9 cellular contexts compared by ENCODE assay signal in genomic region chr5:177325868-177326381, GRCh38. TPM values are rescaled to one million over a fixed set of nuclear protein-coding genes. Genes with fewer than 3 reads are reported as not detected.
DNase-seq lines count a peak whose midpoint lies in the region; ATAC-seq, FAIRE-seq and TF ChIP-seq lines count a peak whose summit lies in the region.
"Had no signal": no experiment of that assay in that cellular context is flagged by ENCODE, and none has a peak within 500 bp of the region (broad histone marks: within the 10 kb centered on the region; RNA-seq: fewer than 3 reads in every experiment).

No MANE protein-coding gene starts in this region.

- H3K9ac ChIP-seq in HUES6 (ENCODE audit: low read length): peak overlapping the region; percentile 81

- H3K4me3 ChIP-seq in HUES6 (ENCODE audit: low read depth, low read length) (peak overlapping the region; percentile 22; the same call in 1 of the 2 replicates), epithelial cell of proximal tubule (ENCODE audit: low read depth, low read length) (no peak overlapping the region), pancreas (no peak overlapping the region), brain microvascular endothelial cell (ENCODE audit: low read depth, low read length) (no peak overlapping the region)

- H3K36me3 ChIP-seq in HUES6 (ENCODE audit: control insufficient read depth, insufficient read depth, low read length) (peaks cover 18% of the 10 kb centered on the region), pancreas (peaks cover 0 to 3% (median 0%) of the 10 kb centered on the region in 3 donors), brain microvascular endothelial cell (replicated peaks) (peaks cover 5% of the 10 kb centered on the region)

- H3K27ac ChIP-seq in HUES6 (ENCODE audit: low read depth, low read length) (peak overlapping the region; percentile 93), pancreas (peak overlapping the region in 3 of 4 donors; percentile 11 to 39 (median 28)), brain microvascular endothelial cell (no peak overlapping the region)

- DNase-seq in epithelial cell of proximal tubule (ENCODE audit: low read depth) (peak; percentile 68), pancreas (peak in 1 of 6 donors; percentile 30), occipital lobe (lab: John Stamatoyannopoulos, UW) (no peak), brain microvascular endothelial cell (no peak)
- DNase-seq: activated naive CD8-positive, alpha-beta T cell treated with anti-CD3 and anti-CD28 coated beads, Interleukin-2, amount 10 ng/mL, durations not matched to agents 7 days and 5 days; CD8-positive, alpha-beta memory T cell had no signal

- no peak for FAIRE-seq in pancreas (lab: Jason Lieb, UNC)
- FAIRE-seq: H54 had no signal

- intact Hi-C loops in pancreas (cut with DNase I): no loop called here

- H3K27me3 ChIP-seq in HUES6 (ENCODE audit: control insufficient read depth, insufficient read depth, low read length) (no peaks in the 10 kb centered on the region), pancreas (no peaks in the 10 kb centered on the region), brain microvascular endothelial cell (replicated peaks) (no peaks in the 10 kb centered on the region)

- ATAC-seq in pancreas: peak; percentile 54 to 64 (median 57)
- no peak for ATAC-seq in GM18858 (IDR thresholded peaks at IDR 0.05; ENCODE audit: unreplicated experiment)

- in situ Hi-C loops in brain microvascular endothelial cell (cut with HindIII; ENCODE audit: low pct_ligation_motif_present, low sequenced_read_pairs): no loop called here

- no peaks in the 10 kb centered on the region for H3K9me3 ChIP-seq in HUES6 (ENCODE audit: control insufficient read depth, insufficient read depth, low read depth, low read length)
- no peaks in the 10 kb centered on the region for H3K9me3 ChIP-seq in pancreas

- no peak for TF ChIP-seq CTCF in epithelial cell of proximal tubule (conservative IDR thresholded peaks at IDR 0.05; ENCODE audit: low read depth, low read length)
- TF ChIP-seq CTCF in pancreas (IDR thresholded peaks at IDR 0.05): no peak
- no peak for TF ChIP-seq CTCF in brain microvascular endothelial cell (IDR thresholded peaks at IDR 0.05; ENCODE audit: low read depth, low read length, missing control alignments)

- WGBS in pancreas, 2 donors: 30 to 35% methylated on average over 1 of the region's 1 CpG

- H3K4me1 ChIP-seq in HUES6 (ENCODE audit: control insufficient read depth, insufficient read depth, low read length): peaks cover 19% of the 10 kb centered on the region
- peaks cover 5 to 25% (median 24%) of the 10 kb centered on the region in 3 donors for H3K4me1 ChIP-seq in pancreas

RNA-seq across cellular contexts. Expression of gene MXD3, which starts 14.2 kb away (rescaled TPM):
- total RNA-seq in epithelial cell of proximal tubule (41.9 and 42.7 TPM in 2 replicates), pancreas (1 to 10 TPM; 3.0 to 7.1 (median 5.4) TPM), occipital lobe (4.4 TPM)
- 10 to 100 TPM; 34.2 to 55.0 TPM for polyA plus RNA-seq in pancreas

RNA-seq across cellular contexts. Expression of gene PRELID1, which starts 22.3 kb away (rescaled TPM):
- total RNA-seq in epithelial cell of proximal tubule: 150 and 273 TPM in 2 replicates
- total RNA-seq in pancreas: 100 to 1,000 TPM in 4 of 6 donors, 10 to 100 TPM in 2; 77.8 to 153 (median 127) TPM
- polyA plus RNA-seq in pancreas: 100 to 1,000 TPM in 1 of 2 donors, 10 to 100 TPM in 1; 98.6 to 134 TPM
- 34.6 TPM for total RNA-seq in occipital lobe

RNA-seq across cellular contexts. Expression of gene RAB24, which starts 22.4 kb away (rescaled TPM):
- total RNA-seq in epithelial cell of proximal tubule: 16.7 and 22.4 TPM in 2 replicates
- 10 to 100 TPM; 34.5 to 43.1 (median 37.7) TPM for total RNA-seq in pancreas
- polyA plus RNA-seq in pancreas: 100 to 1,000 TPM; 125 to 160 TPM
- total RNA-seq in occipital lobe: 16.1 TPM

RNA-seq across cellular contexts. Expression of gene LMAN2, which starts 25.5 kb away (rescaled TPM):
- 252 and 266 TPM in 2 replicates for total RNA-seq in epithelial cell of proximal tubule
- total RNA-seq in pancreas: 100 to 1,000 TPM in 2 of 6 donors, 10 to 100 TPM in 4; 71.1 to 128 (median 92.6) TPM
- 100 to 1,000 TPM in 1 of 2 donors, 10 to 100 TPM in 1; 80.7 to 110 TPM for polyA plus RNA-seq in pancreas
- total RNA-seq in occipital lobe: 73.5 TPM

RNA-seq across cellular contexts. Expression of gene RGS14, which starts 31.8 kb away (rescaled TPM):
- 17.1 and 19.6 TPM in 2 replicates for total RNA-seq in epithelial cell of proximal tubule
- 10 to 100 TPM in 4 of 6 donors, 1 to 10 TPM in 2; 7.0 to 15.7 (median 11.3) TPM for total RNA-seq in pancreas
- 10 to 100 TPM; 24.7 to 30.9 TPM for polyA plus RNA-seq in pancreas
- 4.4 TPM for total RNA-seq in occipital lobe
